In genomic region chr18:62324917-62325805, GRCh38 we compare ENCODE assay signal across 8 cellular contexts. TPM values are rescaled to one million over a fixed set of nuclear protein-coding genes. Genes with fewer than 3 reads are reported as not detected.
DNase-seq lines count a peak whose midpoint lies in the region; ATAC-seq, FAIRE-seq and TF ChIP-seq lines count a peak whose summit lies in the region.

TNFRSF11A (plus strand) TSS chr18:62325310; CDS start chr18:62325353, 43 bp downstream.

- peak; percentile 57 for DNase-seq in H54 (ENCODE audit: insufficient read length, low spot score)
- DNase-seq in MG63 = peak; percentile 37
- DNase-seq in activated CD4-positive, CD25-positive, alpha-beta regulatory T cell treated with anti-CD3 and anti-CD28 coated beads, Interleukin-2, amount 50 U/mL, for 72 hours = peak; percentile 71
- no peak for DNase-seq in mesenteric fat pad (ENCODE audit: low spot score)
- DNase-seq in NCI-H2029 treated with DMSO at 0.1 percent for 48 hours (lab: John Stamatoyannopoulos, UW) = no peak

- intact Hi-C loops in dendritic cell treated with granulocyte-macrophage colony-stimulating factor and Interleukin-4, amounts not matched to agents 40 ng/mL and 50 ng/mL, for 4 days (cut with micrococcal nuclease) = loop anchor here (1.0 kb wide), 1 partner anchor 7 kb away; no protein-coding TSS in a partner anchor

- peak; percentile 67 for TF ChIP-seq CTCF in GM12874 (IDR thresholded peaks at IDR 0.05; ENCODE audit: insufficient read depth, low read depth, low read length)

- H3K27ac Mint-ChIP-seq in dendritic cell treated with granulocyte-macrophage colony-stimulating factor and Interleukin-4, amounts not matched to agents 40 ng/mL and 50 ng/mL, for 4 days = peak within 1 kb of the TSS; percentile 9
- H3K27ac Mint-ChIP-seq in stimulated activated memory B cell treated with anti-CD40 and anti-IgM and Interleukin-4, amounts not matched to agents 10 μg/mL and 1 μg/mL and 100 μg/mL, for 72 hours = peak within 1 kb of the TSS; percentile 30

- H3K4me3 ChIP-seq in MG63 = peak within 1 kb of the TSS; percentile 51

- H3K4me3 Mint-ChIP-seq in dendritic cell treated with granulocyte-macrophage colony-stimulating factor and Interleukin-4, amounts not matched to agents 40 ng/mL and 50 ng/mL, for 4 days = peak within 1 kb of the TSS; percentile 76
- H3K4me3 Mint-ChIP-seq in stimulated activated memory B cell treated with anti-CD40 and anti-IgM and Interleukin-4, amounts not matched to agents 10 μg/mL and 1 μg/mL and 100 μg/mL, for 72 hours = peak within 1 kb of the TSS; percentile 83

- H3K36me3 Mint-ChIP-seq in dendritic cell treated with granulocyte-macrophage colony-stimulating factor and Interleukin-4, amounts not matched to agents 40 ng/mL and 50 ng/mL, for 4 days (ENCODE audit: low read depth) = no peaks in the 10 kb centered on the region
- no peaks in the 10 kb centered on the region for H3K36me3 Mint-ChIP-seq in stimulated activated memory B cell treated with anti-CD40 and anti-IgM and Interleukin-4, amounts not matched to agents 10 μg/mL and 1 μg/mL and 100 μg/mL, for 72 hours

- H3K36me3 ChIP-seq in MG63 = no peaks in the 10 kb centered on the region

- H3K27me3 Mint-ChIP-seq in dendritic cell treated with granulocyte-macrophage colony-stimulating factor and Interleukin-4, amounts not matched to agents 40 ng/mL and 50 ng/mL, for 4 days = peaks cover 71% of the 10 kb centered on the region
- H3K27me3 Mint-ChIP-seq in stimulated activated memory B cell treated with anti-CD40 and anti-IgM and Interleukin-4, amounts not matched to agents 10 μg/mL and 1 μg/mL and 100 μg/mL, for 72 hours = peaks cover 75% of the 10 kb centered on the region

- peak; percentile 36; the same call in 1 of the 2 replicates for TF ChIP-seq POLR2A in H54 (IDR thresholded peaks at IDR 0.05; ENCODE audit: low read depth, low read length)

- H3K9me3 ChIP-seq in MG63 = no peaks in the 10 kb centered on the region

- ATAC-seq in stimulated activated memory B cell treated with anti-CD40 and anti-IgM and Interleukin-4, amounts not matched to agents 10 μg/mL and 1 μg/mL and 100 μg/mL, for 72 hours = peak; percentile 83

- peaks cover 11% of the 10 kb centered on the region for H3K27me3 ChIP-seq in MG63

- H3K4me1 Mint-ChIP-seq in dendritic cell treated with granulocyte-macrophage colony-stimulating factor and Interleukin-4, amounts not matched to agents 40 ng/mL and 50 ng/mL, for 4 days (ENCODE audit: low read depth) = peaks cover 57% of the 10 kb centered on the region
- H3K4me1 Mint-ChIP-seq in stimulated activated memory B cell treated with anti-CD40 and anti-IgM and Interleukin-4, amounts not matched to agents 10 μg/mL and 1 μg/mL and 100 μg/mL, for 72 hours = peaks cover 30% of the 10 kb centered on the region

- no peaks in the 10 kb centered on the region for H3K9me3 Mint-ChIP-seq in dendritic cell treated with granulocyte-macrophage colony-stimulating factor and Interleukin-4, amounts not matched to agents 40 ng/mL and 50 ng/mL, for 4 days
- no peaks in the 10 kb centered on the region for H3K9me3 Mint-ChIP-seq in stimulated activated memory B cell treated with anti-CD40 and anti-IgM and Interleukin-4, amounts not matched to agents 10 μg/mL and 1 μg/mL and 100 μg/mL, for 72 hours

- FAIRE-seq in H54 (lab: Jason Lieb, UNC) = no peak

RNA-seq across cellular contexts. Expression of gene TNFRSF11A, which starts in this region (rescaled TPM):
- total RNA-seq in MG63 (2014; rRNA removed; shearing (Covaris generic); ENCODE audit: low replicate concordance) = 1.8 and 7.0 TPM in 2 replicates
- total RNA-seq in mesenteric fat pad = 17.1 TPM

Comparison
In these comparisons a context has a peak if more than half of its experiments do, and no peak if none do; other contexts are left out.
1. DNase-seq: peak in H54 (single experiment), MG63 (single experiment) and activated CD4-positive, CD25-positive, alpha-beta regulatory T cell treated with anti-CD3 and anti-CD28 coated beads, Interleukin-2, amount 50 U/mL, for 72 hours (single experiment); none in mesenteric fat pad (single experiment) and NCI-H2029 treated with DMSO at 0.1 percent for 48 hours (single experiment).